Comparison of ENCODE assay signal across 31 cellular contexts in genomic region chr11:2651826-2652237, GRCh38. TPM values are rescaled to one million over a fixed set of nuclear protein-coding genes. Genes with fewer than 3 reads are reported as not detected.
A peak's percentile ranks its signal among the peaks of the same experiment; 100 is the strongest.
DNase-seq lines count a peak whose midpoint lies in the region; ATAC-seq and TF ChIP-seq lines count a peak whose summit lies in the region.
"Had no signal": no experiment of that assay in that cellular context is flagged by ENCODE, and none has a peak within 500 bp of the region (broad histone marks: within the 10 kb centered on the region; RNA-seq: fewer than 3 reads in every experiment).

No MANE protein-coding gene starts in this region.

- POLR2A ChIA-PET in SK-N-SH (lab: Yijun Ruan, JAX): no interaction called here

- ATAC-seq in SK-N-SH treated with all-trans-retinoic acid at 6 μM for 48 hours (no peak), upper lobe of right lung (no peak), GM21447 (IDR thresholded peaks at IDR 0.05; ENCODE audit: unreplicated experiment) (no peak)
- ATAC-seq: activated naive CD8-positive, alpha-beta T cell treated with anti-CD3 and anti-CD28 coated beads, Interleukin-2, amount 50 U/mL, for 24 hours; gastrocnemius medialis; left colon had no signal

- CTCF ChIA-PET in SK-N-SH (lab: Yijun Ruan, JAX): interaction anchor here (1.3 to 1.6 kb wide), 2 partner anchors 119 to 233 kb away, joined by 3 to 5 read pairs; partner anchors contain the start of gene CDKN1C

- no peaks in the 10 kb centered on the region for H3K79me1 ChIP-seq in neuronal stem cell (ENCODE audit: low read depth, low read length)

- H4K91ac ChIP-seq in neuronal stem cell (ENCODE audit: low read depth, low read length, poor library complexity): no peak overlapping the region

- H2BK5ac ChIP-seq in neuronal stem cell (ENCODE audit: low read length): no peak overlapping the region

- peaks cover 8% of the 10 kb centered on the region for H3K36me3 Mint-ChIP-seq in endodermal cell (ENCODE audit: low read depth)

- H4K20me1 ChIP-seq in SK-N-SH (ENCODE audit: insufficient read depth): no peaks in the 10 kb centered on the region

- H4K8ac ChIP-seq in neuronal stem cell (ENCODE audit: low read depth, low read length): no peak overlapping the region

- no peak overlapping the region for H3K9ac ChIP-seq in SK-N-SH
- H3K9ac ChIP-seq in endodermal cell (ENCODE audit: extremely low read depth, low read length, poor library complexity, severe bottlenecking): no peak overlapping the region
- no peak overlapping the region for H3K9ac ChIP-seq in neuronal stem cell (ENCODE audit: low read depth, low read length, poor library complexity)
- H3K9ac ChIP-seq: neural progenitor cell had no signal

- no peak overlapping the region for H3K18ac ChIP-seq in neuronal stem cell (ENCODE audit: low read length)

- peaks cover 100% of the 10 kb centered on the region for H3K9me3 Mint-ChIP-seq in endodermal cell

- peak overlapping the region in 1 of 2 experiments; percentile 39; a peak in 1 of 4 replicates for H3K27ac ChIP-seq in SK-N-SH (ENCODE audit: low read depth in 2 of 2, low read length in 1 of 2)
- H3K27ac ChIP-seq in endodermal cell (ENCODE audit: low read depth, low read length): no peak overlapping the region
- H3K27ac ChIP-seq in upper lobe of right lung: no peak overlapping the region
- H3K27ac ChIP-seq in neuronal stem cell (replicated peaks; ENCODE audit: low read length): no peak overlapping the region
- H3K27ac ChIP-seq: gastrocnemius medialis, HL-60, neural progenitor cell, PC-9, sigmoid colon, tibial nerve had no signal

- no peak overlapping the region for H2BK12ac ChIP-seq in neuronal stem cell (ENCODE audit: low read length)

- H3K36me3 ChIP-seq in SK-N-SH (replicated peaks in 1 of 2; ENCODE audit: control insufficient read depth in 1 of 2, insufficient read depth in 2 of 2, low read length in 1 of 2) (no peaks in the 10 kb centered on the region), endodermal cell (ENCODE audit: control insufficient read depth, insufficient read depth, low read length) (no peaks in the 10 kb centered on the region), upper lobe of right lung (no peaks in the 10 kb centered on the region), neuronal stem cell (replicated peaks in 1 of 2; ENCODE audit: control insufficient read depth in 2 of 2, insufficient read depth in 2 of 2, low read length in 2 of 2) (no peaks in the 10 kb centered on the region)
- H3K36me3 ChIP-seq: gastrocnemius medialis, neural progenitor cell, sigmoid colon, tibial nerve had no signal

- H3K4me3 Mint-ChIP-seq in endodermal cell: no peak overlapping the region
- H3K4me3 Mint-ChIP-seq: activated CD4-positive, alpha-beta memory T cell treated with anti-CD3 and anti-CD28 coated beads for 36 hours; activated naive CD8-positive, alpha-beta T cell treated with anti-CD3 and anti-CD28 coated beads, Interleukin-2, amount 50 U/mL, for 24 hours; CD14-positive monocyte; dendritic cell treated with granulocyte-macrophage colony-stimulating factor and Interleukin-4, amounts not matched to agents 40 ng/mL and 50 ng/mL, for 4 days; neural progenitor cell had no signal

- H3K9me3 ChIP-seq in SK-N-SH: peaks cover 24% of the 10 kb centered on the region
- peaks cover 83% of the 10 kb centered on the region for H3K9me3 ChIP-seq in endodermal cell (ENCODE audit: control insufficient read depth, low read length)
- peaks cover 19% of the 10 kb centered on the region for H3K9me3 ChIP-seq in upper lobe of right lung
- peaks cover 27 to 47% of the 10 kb centered on the region in 2 donors for H3K9me3 ChIP-seq in neuronal stem cell (replicated peaks in 1 of 2; ENCODE audit: control insufficient read depth in 2 of 2, insufficient read depth in 1 of 2, low read depth in 1 of 2, low read length in 2 of 2)

- H2AFZ ChIP-seq in SK-N-SH (ENCODE audit: low read depth): no peak overlapping the region
- H2AFZ ChIP-seq in neuronal stem cell (ENCODE audit: low read length): no peak overlapping the region
- H2AFZ ChIP-seq: neural progenitor cell, PC-9 had no signal

- no peak overlapping the region for H2BK120ac ChIP-seq in neuronal stem cell (ENCODE audit: low read depth, low read length)

- peaks cover 77% of the 10 kb centered on the region for H3K27me3 Mint-ChIP-seq in endodermal cell (ENCODE audit: insufficient read depth)
- H3K27me3 Mint-ChIP-seq: activated CD4-positive, alpha-beta memory T cell treated with anti-CD3 and anti-CD28 coated beads for 36 hours; activated naive CD8-positive, alpha-beta T cell treated with anti-CD3 and anti-CD28 coated beads, Interleukin-2, amount 50 U/mL, for 24 hours had no signal

- no peak overlapping the region for H3K4ac ChIP-seq in neuronal stem cell (ENCODE audit: low read length)

- no peak overlapping the region for H3K23ac ChIP-seq in neuronal stem cell (ENCODE audit: low read depth, low read length, poor library complexity)

- H3F3A ChIP-seq in SK-N-SH (replicated peaks; ENCODE audit: insufficient read depth): no peaks in the 10 kb centered on the region

- DNase-seq in SK-N-SH: peak; percentile 73
- no peak for DNase-seq in endodermal cell
- DNase-seq in islet precursor cell: peak; percentile 57
- DNase-seq in upper lobe of right lung: peak; percentile 41
- no peak for DNase-seq in neuronal stem cell (ENCODE audit: low spot score)
- no peak for DNase-seq in GDM1 (lab: John Stamatoyannopoulos, UW)
- DNase-seq: 8988T; activated CD4-positive, alpha-beta memory T cell treated with anti-CD3 and anti-CD28 coated beads for 36 hours; activated CD4-positive, alpha-beta T cell treated with anti-CD3 and anti-CD28 coated beads for 1 hour; activated naive CD4-positive, alpha-beta T cell; activated naive CD8-positive, alpha-beta T cell treated with anti-CD3 and anti-CD28 coated beads, Interleukin-2, amount 50 U/mL, for 24 hours; caudate nucleus; DND-41; gastrocnemius medialis; hippocampal formation; left colon; NCI-H1436; NCI-H2081; NCI-H226; NCI-H526 treated with DMSO at 0.1 percent for 48 hours; PC-9; posterior cingulate gyrus; sigmoid colon; stimulated activated CD4-positive, alpha-beta T cell treated with anti-CD3 and anti-CD28 coated beads, Interleukin-4, amount 100 ng/mL, for 24 hours had no signal

- WGBS in SK-N-SH (ENCODE audit: low lambda C conversion rate): 42% methylated on average over 5 of the region's 7 CpGs
- 95% methylated on average over 7 of the region's 7 CpGs; no CpG with 5 or more reads in 1 of the 2 experiments for WGBS in endodermal cell (ENCODE audit: insufficient coverage in 1 of 2, insufficient read length in 1 of 2), 2 experiments
- WGBS in neuronal stem cell (ENCODE audit: extremely low coverage in 2 of 2, insufficient read length in 2 of 2, insufficient replicate concordance in 1 of 2), 2 donors: no CpG with 5 or more reads among the region's 7 CpGs

- peak in 1 of 2 experiments; percentile 62; a peak in 2 of 4 replicates for TF ChIP-seq EP300 in SK-N-SH (IDR thresholded peaks at IDR 0.05; ENCODE audit: borderline replicate concordance in 1 of 2, low read depth in 1 of 2, low read length in 1 of 2)

- H3K4me2 ChIP-seq in SK-N-SH (no peak overlapping the region), neuronal stem cell (ENCODE audit: insufficient read depth, low read length, poor library complexity, severe bottlenecking) (no peak overlapping the region)
- H3K4me2 ChIP-seq: neural progenitor cell, PC-9 had no signal

- intact Hi-C loops in upper lobe of right lung (cut with DNase I): no loop called here

- H3K79me2 ChIP-seq in SK-N-SH (ENCODE audit: insufficient read depth): no peaks in the 10 kb centered on the region

- H3K14ac ChIP-seq in neuronal stem cell (ENCODE audit: low read length): no peak overlapping the region

- no peaks in the 10 kb centered on the region for H3K27me3 ChIP-seq in SK-N-SH (ENCODE audit: insufficient read depth)
- no peaks in the 10 kb centered on the region for H3K27me3 ChIP-seq in endodermal cell (ENCODE audit: control insufficient read depth, insufficient read depth, low read length, poor library complexity, severe bottlenecking)
- no peaks in the 10 kb centered on the region for H3K27me3 ChIP-seq in upper lobe of right lung
- H3K27me3 ChIP-seq in neuronal stem cell (ENCODE audit: control insufficient read depth in 3 of 3, insufficient read depth in 3 of 3, low read depth in 1 of 3, low read length in 3 of 3): no peaks in the 10 kb centered on the region
- H3K27me3 ChIP-seq: gastrocnemius medialis, neural progenitor cell, sigmoid colon, tibial nerve had no signal

- H3K4me3 ChIP-seq in SK-N-SH (ENCODE audit: low read depth in 2 of 2, low read length in 1 of 2): no peak overlapping the region
- H3K4me3 ChIP-seq in endodermal cell (ENCODE audit: low read length): peak overlapping the region; percentile 62
- no peak overlapping the region for H3K4me3 ChIP-seq in upper lobe of right lung
- H3K4me3 ChIP-seq in neuronal stem cell (ENCODE audit: low read length in 2 of 2): no peak overlapping the region
- H3K4me3 ChIP-seq: gastrocnemius medialis, neural progenitor cell, PC-9, sigmoid colon, tibial nerve had no signal

- no peaks in the 10 kb centered on the region for H3K4me1 Mint-ChIP-seq in endodermal cell

- no peak overlapping the region for H3K27ac Mint-ChIP-seq in endodermal cell
- H3K27ac Mint-ChIP-seq: activated CD4-positive, alpha-beta memory T cell treated with anti-CD3 and anti-CD28 coated beads for 36 hours; activated naive CD8-positive, alpha-beta T cell treated with anti-CD3 and anti-CD28 coated beads, Interleukin-2, amount 50 U/mL, for 24 hours; dendritic cell treated with granulocyte-macrophage colony-stimulating factor and Interleukin-4, amounts not matched to agents 40 ng/mL and 50 ng/mL, for 4 days; neural progenitor cell had no signal

- TF ChIP-seq RAD21 in SK-N-SH (IDR thresholded peaks at IDR 0.05; ENCODE audit: low read length): no peak

- TF ChIP-seq CTCF in SK-N-SH (IDR thresholded peaks at IDR 0.05): no peak
- no peak for TF ChIP-seq CTCF in endodermal cell (conservative IDR thresholded peaks at IDR 0.05)
- TF ChIP-seq CTCF in upper lobe of right lung (IDR thresholded peaks at IDR 0.05): no peak

- H3K4me1 ChIP-seq in SK-N-SH (ENCODE audit: control insufficient read depth in 1 of 2, insufficient read depth in 2 of 2, low read depth in 1 of 2, low read length in 1 of 2) (peaks cover 0 to 32% of the 10 kb centered on the region in 2 experiments; a peak in 1 of 4 replicates), endodermal cell (ENCODE audit: control insufficient read depth, insufficient read depth, low read length) (no peaks in the 10 kb centered on the region), upper lobe of right lung (no peaks in the 10 kb centered on the region), neuronal stem cell (ENCODE audit: control insufficient read depth in 2 of 2, insufficient read depth in 1 of 2, low read depth in 1 of 2, low read length in 2 of 2) (no peaks in the 10 kb centered on the region)
- H3K4me1 ChIP-seq: neural progenitor cell, sigmoid colon had no signal

- no peak overlapping the region for H2BK15ac ChIP-seq in neuronal stem cell (ENCODE audit: low read length)

- H3K9me2 ChIP-seq in SK-N-SH: no peaks in the 10 kb centered on the region

- H2AK5ac ChIP-seq in neuronal stem cell (ENCODE audit: low read depth, low read length): no peak overlapping the region

RNA-seq across cellular contexts. Expression of gene KCNQ1OT1, which starts 48.0 kb away (rescaled TPM):
- polyA plus RNA-seq in SK-N-SH (2012; rRNA removed): 0.03 and 0.05 TPM in 2 replicates
- polyA plus RNA-seq in SK-N-SH (2012; cell fraction: cytosol; rRNA removed): under 0.01 TPM in 2 replicates
- 0.23 and 0.37 TPM in 2 replicates for polyA plus RNA-seq in SK-N-SH (2012; cell fraction: nucleus; rRNA removed)
- total RNA-seq in endodermal cell (1 to 10 TPM; 5.2 to 6.9 TPM), upper lobe of right lung (2.0 TPM)
- 0.71 TPM for polyA plus RNA-seq in endodermal cell (2013, experiment 1 of 2)
- 0.99 TPM for polyA plus RNA-seq in endodermal cell (2013, experiment 2 of 2)
- 0.08 TPM for polyA plus RNA-seq in neuronal stem cell (2013, experiment 1 of 2)
- polyA plus RNA-seq in neuronal stem cell (2013, experiment 2 of 2): 0.11 TPM

Comparison
In these comparisons a context has a peak if more than half of its experiments do, and no peak if none do; other contexts are left out.
1. DNase-seq: peak in SK-N-SH (single experiment), islet precursor cell (single experiment) and upper lobe of right lung (single experiment); none in endodermal cell (single experiment), neuronal stem cell (single experiment) and GDM1 (single experiment).